Comparison of ENCODE assay signal across 26 cellular contexts in the genomic region with DNA sequence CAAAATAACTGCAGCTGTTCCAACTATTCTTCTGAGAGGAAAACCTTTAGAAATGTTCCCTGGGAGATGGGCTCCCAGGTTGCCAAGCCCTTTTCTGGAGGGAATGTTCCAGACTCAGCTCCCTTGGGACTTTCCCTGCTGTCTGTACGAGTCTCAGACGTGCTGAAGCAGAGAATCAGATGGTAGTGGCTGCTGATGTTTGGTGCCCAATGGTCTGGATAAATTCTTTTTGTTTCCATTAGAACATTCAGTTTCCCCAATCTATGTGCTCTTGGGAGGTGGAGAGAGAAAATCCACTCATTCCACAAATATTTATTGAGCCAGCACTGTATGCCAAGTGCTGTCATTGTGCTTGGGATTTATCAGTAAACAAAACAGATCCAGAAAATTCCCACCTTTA. TPM values are rescaled to one million over a fixed set of nuclear protein-coding genes. Genes with fewer than 3 reads are reported as not detected.
DNase-seq lines count a peak whose midpoint lies in the region; ATAC-seq, FAIRE-seq and TF ChIP-seq lines count a peak whose summit lies in the region.
"Had no signal": no experiment of that assay in that cellular context is flagged by ENCODE, and none has a peak within 500 bp of the region (broad histone marks: within the 10 kb centered on the region; RNA-seq: fewer than 3 reads in every experiment).

No MANE protein-coding gene starts in this region.

- no peaks in the 10 kb centered on the region for H3K4me1 Mint-ChIP-seq in astrocyte (ENCODE audit: low read depth, unreplicated experiment)
- H3K4me1 Mint-ChIP-seq in CD4-positive, alpha-beta memory T cell = no peaks in the 10 kb centered on the region
- H3K4me1 Mint-ChIP-seq: nephron progenitor cell had no signal

- DNase-seq in right cardiac atrium (peak in 2 of 3 donors; percentile 28 to 67), left ventricle myocardium inferior (no peak), astrocyte (ENCODE audit: low read depth) (peak; percentile 28), kidney tubule cell (ENCODE audit: low spot score) (peak; percentile 50), NCI-H524 (lab: John Stamatoyannopoulos, UW) (no peak), NCI-H2107 treated with DMSO at 0.1 percent for 48 hours (lab: John Stamatoyannopoulos, UW; ENCODE audit: unreplicated experiment) (no peak)
- no peak for DNase-seq in CD4-positive, alpha-beta memory T cell
- DNase-seq: activated CD4-positive, alpha-beta T cell treated with anti-CD3 and anti-CD28 coated beads, Interleukin-2, amount 50 U/mL, for 1 hour; dorsolateral prefrontal cortex; erythroblast; GDM1; NCI-H1694; NCI-H510A; nephron progenitor cell; small intestine; stimulated activated CD4-positive, alpha-beta T cell treated with anti-CD3 and anti-CD28 coated beads, Interleukin-4, amount 100 ng/mL, for 1 hour had no signal

- no peak overlapping the region for H3K4me3 Mint-ChIP-seq in astrocyte (ENCODE audit: unreplicated experiment)
- no peak overlapping the region for H3K4me3 Mint-ChIP-seq in CD4-positive, alpha-beta memory T cell
- H3K4me3 Mint-ChIP-seq: nephron progenitor cell had no signal

- POLR2A ChIA-PET in CD4-positive, alpha-beta memory T cell (lab: Charles Lee; ENCODE audit: partially characterized antibody) = no interaction called here

- H3K27me3 Mint-ChIP-seq in astrocyte (ENCODE audit: low read depth, unreplicated experiment) = peaks cover 3% of the 10 kb centered on the region
- peaks cover 0 to under 1% of the 10 kb centered on the region in 2 donors for H3K27me3 Mint-ChIP-seq in CD4-positive, alpha-beta memory T cell

- no peaks in the 10 kb centered on the region for H3K9me3 ChIP-seq in right cardiac atrium (ENCODE audit: control insufficient read depth, low read length)
- no peaks in the 10 kb centered on the region for H3K9me3 ChIP-seq in left ventricle myocardium inferior (replicated peaks)
- no peaks in the 10 kb centered on the region for H3K9me3 ChIP-seq in astrocyte (ENCODE audit: insufficient read depth, low read depth, low read length)
- no peaks in the 10 kb centered on the region for H3K9me3 ChIP-seq in CD4-positive, alpha-beta memory T cell (ENCODE audit: control insufficient read depth in 1 of 2, low read length in 2 of 2)

- H3K79me2 ChIP-seq in astrocyte (ENCODE audit: insufficient read depth, low read length) = no peaks in the 10 kb centered on the region

- FAIRE-seq in astrocyte (lab: Jason Lieb, UNC) = no peak
- FAIRE-seq: RCC 7860, small intestine had no signal

- H3K27ac ChIP-seq in right cardiac atrium (ENCODE audit: low read length) = no peak overlapping the region
- no peak overlapping the region for H3K27ac ChIP-seq in left ventricle myocardium inferior (replicated peaks)
- H3K27ac ChIP-seq in astrocyte (ENCODE audit: low read depth, low read length) = no peak overlapping the region
- no peak overlapping the region for H3K27ac ChIP-seq in CD4-positive, alpha-beta memory T cell (ENCODE audit: low read depth, low read length)
- H3K27ac ChIP-seq: dorsolateral prefrontal cortex, SK-N-MC, VCaP had no signal

- 35% methylated on average over 2 of the region's 2 CpGs for WGBS in right cardiac atrium

- H3K36me3 Mint-ChIP-seq in astrocyte (ENCODE audit: low read depth, unreplicated experiment) = no peaks in the 10 kb centered on the region
- no peaks in the 10 kb centered on the region for H3K36me3 Mint-ChIP-seq in CD4-positive, alpha-beta memory T cell
- H3K36me3 Mint-ChIP-seq: CD14-positive monocyte had no signal

- H3K4me1 ChIP-seq in right cardiac atrium (ENCODE audit: control insufficient read depth, insufficient read depth, low read length) = no peaks in the 10 kb centered on the region
- no peaks in the 10 kb centered on the region for H3K4me1 ChIP-seq in left ventricle myocardium inferior
- no peaks in the 10 kb centered on the region for H3K4me1 ChIP-seq in astrocyte (ENCODE audit: insufficient read depth, low read length)
- no peaks in the 10 kb centered on the region for H3K4me1 ChIP-seq in CD4-positive, alpha-beta memory T cell (ENCODE audit: insufficient read depth, low read length)

- no peaks in the 10 kb centered on the region for H3K36me3 ChIP-seq in left ventricle myocardium inferior
- no peaks in the 10 kb centered on the region for H3K36me3 ChIP-seq in astrocyte (ENCODE audit: insufficient read depth, low read length)
- no peaks in the 10 kb centered on the region for H3K36me3 ChIP-seq in CD4-positive, alpha-beta memory T cell (ENCODE audit: insufficient read depth, low read length)

- no peaks in the 10 kb centered on the region for H4K20me1 ChIP-seq in astrocyte (ENCODE audit: insufficient read depth, low read length)

- H3K27me3 ChIP-seq in right cardiac atrium (ENCODE audit: control insufficient read depth, insufficient read depth) = no peaks in the 10 kb centered on the region
- H3K27me3 ChIP-seq in left ventricle myocardium inferior (ENCODE audit: low read depth) = no peaks in the 10 kb centered on the region
- no peaks in the 10 kb centered on the region for H3K27me3 ChIP-seq in astrocyte (ENCODE audit: insufficient read depth, low read length)
- no peaks in the 10 kb centered on the region for H3K27me3 ChIP-seq in CD4-positive, alpha-beta memory T cell (ENCODE audit: insufficient read depth, low read length)
- H3K27me3 ChIP-seq: dorsolateral prefrontal cortex had no signal

- no peak overlapping the region for H2AFZ ChIP-seq in astrocyte (ENCODE audit: low read depth, low read length)

- H3K4me3 ChIP-seq in right cardiac atrium (ENCODE audit: low read length) (no peak overlapping the region), left ventricle myocardium inferior (no peak overlapping the region), astrocyte (ENCODE audit: insufficient read depth, low read depth, low read length) (no peak overlapping the region)
- no peak overlapping the region for H3K4me3 ChIP-seq in CD4-positive, alpha-beta memory T cell (ENCODE audit: low read length in 2 of 2)
- H3K4me3 ChIP-seq: dorsolateral prefrontal cortex, SK-N-MC had no signal

- H3K9me3 Mint-ChIP-seq in astrocyte (ENCODE audit: unreplicated experiment) = no peaks in the 10 kb centered on the region
- H3K9me3 Mint-ChIP-seq in CD4-positive, alpha-beta memory T cell = peaks cover 0 to 8% (median 2%) of the 10 kb centered on the region in 8 donors
- H3K9me3 Mint-ChIP-seq: activated T-helper 2 cell treated with anti-CD3 and anti-CD28 coated beads, Interferon-gamma antibody, Interleukin-2, Interleukin-4, amounts not matched to agents 10 μg/mL and 5 μg/mL and 100 μg/mL, durations not matched to agents 14 hours and 24 hours and 36 hours; CD14-positive monocyte had no signal

- no peak overlapping the region for H3K27ac Mint-ChIP-seq in astrocyte (ENCODE audit: unreplicated experiment)
- H3K27ac Mint-ChIP-seq in CD4-positive, alpha-beta memory T cell = no peak overlapping the region
- H3K27ac Mint-ChIP-seq: activated T-helper 2 cell treated with anti-CD3 and anti-CD28 coated beads, Interferon-gamma antibody, Interleukin-2, Interleukin-4, amounts not matched to agents 10 μg/mL and 5 μg/mL and 100 μg/mL, durations not matched to agents 14 hours and 24 hours and 36 hours; nephron progenitor cell had no signal

- H3K4me2 ChIP-seq in astrocyte (ENCODE audit: low read length) = no peak overlapping the region

- ATAC-seq in right cardiac atrium = peak; percentile 84 to 87
- no peak for ATAC-seq in GM19452 (IDR thresholded peaks at IDR 0.05; ENCODE audit: unreplicated experiment)

- TF ChIP-seq CTCF in left ventricle myocardium inferior (IDR thresholded peaks at IDR 0.05; ENCODE audit: borderline replicate concordance) (no peak), astrocyte (IDR thresholded peaks at IDR 0.05; ENCODE audit: insufficient read depth, low read depth, low read length) (no peak)

- no peak overlapping the region for H3K9ac ChIP-seq in astrocyte (ENCODE audit: low read length)

- intact Hi-C loops in right cardiac atrium (cut with DNase I) (loop anchor here in 1 of 4 donors (10.0 kb wide), 1 partner anchor 170 kb away; no protein-coding TSS in a partner anchor), left ventricle myocardium inferior (cut with micrococcal nuclease) (no loop called here)
- intact Hi-C loops in CD4-positive, alpha-beta memory T cell (cut with micrococcal nuclease) = no loop called here

- CTCF ChIA-PET in CD4-positive, alpha-beta memory T cell (lab: Charles Lee; ENCODE audit: partially characterized antibody) = interaction anchor here (1.3 kb wide), 1 partner anchor 9 kb away, joined by 3 read pairs; no protein-coding TSS in a partner anchor

RNA-seq across cellular contexts. Expression of gene SNHG17, which starts 40.0 kb away (rescaled TPM):
- total RNA-seq in right cardiac atrium (10 to 100 TPM in 2 of 4 donors, 1 to 10 TPM in 2; 8.1 to 36.8 (median 9.4) TPM), left ventricle myocardium inferior (5.1 TPM), astrocyte (34.2 and 39.3 TPM in 2 replicates)
- 8.6 TPM for polyA plus RNA-seq in right cardiac atrium
- 10 to 100 TPM; 46.0 to 49.8 TPM for total RNA-seq in CD4-positive, alpha-beta memory T cell
- 100 to 1,000 TPM in 1 of 2 donors, 10 to 100 TPM in 1; 43.7 to 109 TPM for polyA plus RNA-seq in CD4-positive, alpha-beta memory T cell

RNA-seq across cellular contexts. Expression of gene LBP, which starts 48.9 kb away (rescaled TPM):
- total RNA-seq in right cardiac atrium = 1 to 10 TPM in 3 of 4 donors, under 1 TPM in 1; 0.42 to 6.3 (median 2.1) TPM
- 0.84 TPM for polyA plus RNA-seq in right cardiac atrium
- 0.19 TPM for total RNA-seq in left ventricle myocardium inferior
- not detected in 2 replicates for total RNA-seq in astrocyte
- not detected for total RNA-seq in CD4-positive, alpha-beta memory T cell
- polyA plus RNA-seq in CD4-positive, alpha-beta memory T cell = not detected
- total RNA-seq: A673; activated T-helper 2 cell treated with anti-CD3 and anti-CD28 coated beads, Interferon-gamma antibody, Interleukin-2, Interleukin-4, amounts not matched to agents 10 μg/mL and 5 μg/mL and 100 μg/mL, durations not matched to agents 14 hours and 24 hours and 36 hours; kidney epithelial cell; T-helper 2 cell treated with Interferon-gamma antibody and Interleukin-4, amounts not matched to agents 100 ng/mL and 5 ng/mL, for 36 hours; urinary bladder had no signal
- polyA plus RNA-seq: CD14-positive monocyte had no signal

Comparison
In these comparisons a context has a peak if more than half of its experiments do, and no peak if none do; other contexts are left out.
1. DNase-seq: peak in right cardiac atrium (2 of 3), astrocyte (single experiment) and kidney tubule cell (single experiment); none in left ventricle myocardium inferior (single experiment), NCI-H524 (0 of 2), CD4-positive, alpha-beta memory T cell (0 of 5) and NCI-H2107 treated with DMSO at 0.1 percent for 48 hours (single experiment).